Comparison of ENCODE assay signal across 8 cellular contexts in the genomic region with DNA sequence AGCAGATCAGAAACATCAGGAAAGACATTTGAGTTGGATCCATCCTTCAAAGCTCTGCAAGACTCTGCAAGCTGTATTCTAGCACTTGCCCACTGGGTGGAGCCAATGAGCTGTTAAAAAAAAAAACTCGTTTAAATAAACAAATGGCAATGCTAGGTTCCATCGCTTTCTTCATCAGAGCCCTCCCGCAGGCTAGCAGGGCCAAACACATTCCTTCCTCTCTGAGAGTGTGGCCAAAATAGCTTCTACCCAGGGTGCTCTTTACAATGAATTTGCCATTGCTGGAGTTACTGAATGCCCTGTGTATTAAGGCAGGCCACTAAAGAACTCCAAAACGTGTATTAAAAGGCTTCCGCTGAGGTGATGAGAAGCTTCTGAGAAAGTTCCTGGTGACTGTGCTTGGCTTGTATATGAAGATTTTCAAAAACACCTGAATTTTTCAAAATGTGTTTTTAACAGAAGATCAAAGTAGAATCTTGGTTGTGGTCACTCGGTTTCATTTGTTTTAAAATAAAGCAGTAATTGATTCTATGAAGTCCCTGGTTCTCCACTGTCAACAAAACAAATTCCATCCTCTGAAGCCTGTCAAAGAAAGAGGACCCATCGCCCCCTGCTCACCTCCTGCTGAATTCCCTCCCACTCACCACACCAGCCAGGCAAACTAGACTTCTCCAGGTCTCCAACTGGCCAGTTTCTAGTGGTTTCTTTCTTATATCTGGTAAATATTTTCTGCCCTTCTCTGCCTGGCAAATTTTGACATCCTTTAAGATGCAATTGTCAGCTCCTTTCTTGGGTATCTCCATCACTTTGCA. TPM values are rescaled to one million over a fixed set of nuclear protein-coding genes. Genes with fewer than 3 reads are reported as not detected.
DNase-seq lines count a peak whose midpoint lies in the region; ATAC-seq and TF ChIP-seq lines count a peak whose summit lies in the region.

No MANE protein-coding gene starts in this region.

- H3K27me3 ChIP-seq in adipocyte (replicated peaks; ENCODE audit: control insufficient read depth, insufficient read depth, low read length), result peaks cover 16% of the 10 kb centered on the region
- H3K27me3 ChIP-seq in cardiac muscle cell, result no peaks in the 10 kb centered on the region
- no peaks in the 10 kb centered on the region for H3K27me3 ChIP-seq in psoas muscle (ENCODE audit: insufficient read depth in 3 of 3, low read length in 2 of 3)

- no peak overlapping the region for H3K4me3 ChIP-seq in adipocyte (ENCODE audit: low read length)
- no peak overlapping the region for H3K4me3 ChIP-seq in cardiac muscle cell
- H3K4me3 ChIP-seq in psoas muscle, result no peak overlapping the region

- WGBS in psoas muscle, 3 donors, result 30 to 38% (median 32%) methylated on average over 7 of the region's 7 CpGs

- H3K9me3 ChIP-seq in adipocyte (ENCODE audit: control insufficient read depth, low read length), result no peaks in the 10 kb centered on the region
- H3K9me3 ChIP-seq in cardiac muscle cell (ENCODE audit: low read depth), result no peaks in the 10 kb centered on the region
- no peaks in the 10 kb centered on the region for H3K9me3 ChIP-seq in psoas muscle

- no peak overlapping the region for H3K9ac ChIP-seq in adipocyte (ENCODE audit: low read length)

- ATAC-seq in psoas muscle, result peak; percentile 86 to 97 (median 93)
- ATAC-seq in GM21786 (IDR thresholded peaks at IDR 0.05; ENCODE audit: unreplicated experiment), result no peak

- intact Hi-C loops in psoas muscle (cut with DNase I), result loop anchor here (1.0 to 10.0 kb wide), 5 partner anchors 61 to 219 kb away; a partner anchor contains a TSS

- H3K4me1 ChIP-seq in adipocyte (ENCODE audit: control insufficient read depth, insufficient read depth, low read length) (peaks cover 5% of the 10 kb centered on the region), cardiac muscle cell (ENCODE audit: low read depth) (no peaks in the 10 kb centered on the region), psoas muscle (peaks cover 16% of the 10 kb centered on the region)

- H3K36me3 ChIP-seq in adipocyte (ENCODE audit: control insufficient read depth, insufficient read depth, low read length, severe bottlenecking) (no peaks in the 10 kb centered on the region), cardiac muscle cell (no peaks in the 10 kb centered on the region), psoas muscle (ENCODE audit: insufficient read depth in 1 of 2, low read depth in 1 of 2) (peaks cover 0 to 5% of the 10 kb centered on the region in 2 donors)

- DNase-seq in GDM1 (lab: John Stamatoyannopoulos, UW) (peak; percentile 4), GOT3 (lab: John Stamatoyannopoulos, UW) (peak; percentile 13), LoVo (ENCODE audit: low spot score) (peak; percentile 72), SHP77 treated with DMSO at 0.1 percent for 48 hours (lab: John Stamatoyannopoulos, UW) (peak; percentile 67), adipocyte (ENCODE audit: low read depth) (peak; percentile 89), cardiac muscle cell (ENCODE audit: low read depth in 1 of 2, low spot score in 1 of 2) (peak; percentile 85 to 89), psoas muscle (peak; percentile 49 to 74)

- H3K27ac ChIP-seq in cardiac muscle cell (no peak overlapping the region), psoas muscle (peak overlapping the region; percentile 2)

- peak; percentile 79 for TF ChIP-seq CTCF in cardiac muscle cell (IDR thresholded peaks at IDR 0.05; ENCODE audit: low read depth, low read length)
- TF ChIP-seq CTCF in psoas muscle (IDR thresholded peaks at IDR 0.05), result peak; percentile 92

RNA-seq across cellular contexts. Expression of a gene that starts 36.5 kb away (rescaled TPM):
- total RNA-seq in cardiac muscle cell, result not detected in 2 replicates
- polyA plus RNA-seq in cardiac muscle cell, result not detected in 2 replicates
- total RNA-seq in psoas muscle, result not detected
- polyA plus RNA-seq in psoas muscle, result not detected

Comparison
In these comparisons a context has a peak if more than half of its experiments do, and no peak if none do; other contexts are left out.
1. DNase-seq: peak in every context shown above with its lines; median percentile 89 in adipocyte; 87 in cardiac muscle cell; 72 in LoVo; 67 in SHP77 treated with DMSO at 0.1 percent for 48 hours; 62 in psoas muscle; 13 in GOT3; 4 in GDM1.